Comparison of ENCODE assay signal across 34 cellular contexts in the genomic region with DNA sequence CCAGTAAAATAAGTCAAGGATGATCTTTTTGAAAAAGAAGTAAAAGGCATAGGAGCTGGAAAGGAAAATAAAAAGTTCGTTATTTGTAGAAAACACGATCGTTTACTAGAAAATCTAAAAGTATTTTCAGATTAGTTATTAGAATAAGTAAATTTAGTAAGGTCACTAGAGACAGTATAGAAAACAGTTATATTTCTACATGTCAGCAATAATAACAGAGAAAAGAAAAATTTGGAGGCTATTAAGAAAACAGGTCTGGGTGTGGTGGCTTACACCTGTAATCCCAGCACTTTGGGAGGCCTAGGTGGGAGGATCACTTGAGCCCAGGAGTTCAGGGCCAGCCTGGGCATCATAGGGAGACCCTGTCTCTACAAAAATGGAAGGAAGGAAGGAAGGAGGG.
"Had no signal": no experiment of that assay in that cellular context is flagged by ENCODE, and none has a peak within 500 bp of the region (broad histone marks: within the 10 kb centered on the region; RNA-seq: fewer than 3 reads in every experiment).

No MANE protein-coding gene starts in this region.

- H3K27ac ChIP-seq: ascending aorta, cardiac muscle cell, VCaP had no signal

- DNase-seq: activated B cell treated with CpG ODN at 0.5 μM for 24 hours; activated CD4-positive, alpha-beta memory T cell treated with anti-CD3 and anti-CD28 coated beads for 36 hours; activated CD4-positive, alpha-beta T cell treated with anti-CD3 and anti-CD28 coated beads for 4 hours; activated CD4-positive, alpha-beta T cell treated with anti-CD3 and anti-CD28 coated beads, Interleukin-2, amount 10 ng/mL, durations not matched to agents 24 days and 14 days; activated CD4-positive, alpha-beta T cell treated with anti-CD3 and anti-CD28 coated beads, Interleukin-2, amount 50 U/mL, for 1 hour; activated CD4-positive, alpha-beta T cell treated with anti-CD3 and anti-CD28 coated beads, Interleukin-2, amount 50 U/mL, for 4 hours; activated CD4-positive, CD25-positive, alpha-beta regulatory T cell treated with anti-CD3 and anti-CD28 coated beads, Interleukin-2, amount 50 U/mL, for 72 hours; activated CD8-positive, alpha-beta memory T cell treated with anti-CD3 and anti-CD28 coated beads, Interleukin-2, amount 50 U/mL, for 4 hours; activated CD8-positive, alpha-beta T cell treated with anti-CD3 and anti-CD28 coated beads for 36 hours; activated effector memory CD4-positive, alpha-beta T cell treated with anti-CD3 and anti-CD28 coated beads, Interleukin-2, amount 50 U/mL, for 16 hours; activated gamma-delta T cell treated with Interleukin-2 at 50 U/mL for 16 hours; activated naive CD4-positive, alpha-beta T cell; activated naive CD4-positive, alpha-beta T cell treated with anti-CD3 and anti-CD28 coated beads for 36 hours; activated T-cell treated with anti-CD3 and anti-CD28 coated beads for 4 hours; activated T-cell treated with anti-CD3 and anti-CD28 coated beads, Interleukin-2, amount 50 U/mL, for 1 hour; activated T-cell treated with anti-CD3 and anti-CD28 coated beads, Interleukin-2, amount 50 U/mL, for 4 hours; activated T-cell treated with anti-CD3 and anti-CD28 coated beads, Interleukin-2, amount 50 U/mL, for 72 hours; amygdala; anterior cingulate cortex; caudate nucleus; T-helper 1 cell; T-helper 2 cell; T-helper 9 cell had no signal

- H3K27ac Mint-ChIP-seq: activated B cell treated with CpG ODN at 0.5 μM for 24 hours; activated CD4-positive, alpha-beta memory T cell treated with anti-CD3 and anti-CD28 coated beads for 36 hours; activated CD4-positive, alpha-beta T cell treated with anti-CD3 and anti-CD28 coated beads, Interleukin-2, amount 10 ng/mL, durations not matched to agents 24 days and 14 days; activated CD8-positive, alpha-beta T cell treated with anti-CD3 and anti-CD28 coated beads for 36 hours; activated naive CD4-positive, alpha-beta T cell treated with anti-CD3 and anti-CD28 coated beads for 36 hours; activated naive CD4-positive, alpha-beta T cell treated with anti-CD3 and anti-CD28 coated beads, Interleukin-2, amount 50 U/mL, for 24 hours; activated T-cell treated with anti-CD3 and anti-CD28 coated beads, Interleukin-2, amount 50 U/mL, for 72 hours; activated T-helper 1 cell treated with anti-CD3 and anti-CD28 coated beads, Interleukin-12 subunit alpha, Interleukin-12 subunit beta, Interleukin-2, Interleukin-4 antibody, amounts not matched to agents 30 ng/mL and 10 ng/mL and 1 ng/mL, durations not matched to agents 14 hours and 24 hours and 36 hours; activated T-helper 17 cell treated with anti-CD3 and anti-CD28 coated beads, Interleukin-2, amount 50 U/mL, for 72 hours; T-helper 1 cell treated with Interleukin-12 subunit alpha and Interleukin-12 subunit beta and Interleukin-4 antibody, amounts not matched to agents 30 μg/mL and 1 μg/mL, for 36 hours; T-helper 2 cell treated with Interferon-gamma antibody and Interleukin-4, amounts not matched to agents 5 μg/mL and 100 μg/mL, for 36 hours had no signal

- FAIRE-seq: colon, TTC549 had no signal

- H3K27me3 Mint-ChIP-seq: activated B cell treated with CpG ODN at 0.5 μM for 24 hours; activated CD4-positive, alpha-beta memory T cell treated with anti-CD3 and anti-CD28 coated beads for 36 hours; activated CD4-positive, alpha-beta T cell treated with anti-CD3 and anti-CD28 coated beads, Interleukin-2, amount 10 ng/mL, durations not matched to agents 24 days and 14 days; activated CD8-positive, alpha-beta T cell treated with anti-CD3 and anti-CD28 coated beads for 36 hours; activated naive CD4-positive, alpha-beta T cell treated with anti-CD3 and anti-CD28 coated beads, Interleukin-2, amount 50 U/mL, for 24 hours; activated T-helper 17 cell treated with anti-CD3 and anti-CD28 coated beads, Interleukin-2, amount 50 U/mL, for 72 hours had no signal

- H3K4me3 ChIP-seq: ascending aorta, cardiac muscle cell had no signal

- H3K36me3 ChIP-seq: cardiac muscle cell had no signal

- H3K4me3 Mint-ChIP-seq: activated B cell treated with CpG ODN at 0.5 μM for 24 hours; activated CD4-positive, alpha-beta memory T cell treated with anti-CD3 and anti-CD28 coated beads for 36 hours; activated CD4-positive, alpha-beta T cell treated with anti-CD3 and anti-CD28 coated beads, Interleukin-2, amount 10 ng/mL, durations not matched to agents 24 days and 14 days; activated CD8-positive, alpha-beta T cell treated with anti-CD3 and anti-CD28 coated beads for 36 hours; activated naive CD4-positive, alpha-beta T cell treated with anti-CD3 and anti-CD28 coated beads for 36 hours; activated naive CD4-positive, alpha-beta T cell treated with anti-CD3 and anti-CD28 coated beads, Interleukin-2, amount 50 U/mL, for 24 hours; activated T-cell treated with anti-CD3 and anti-CD28 coated beads, Interleukin-2, amount 50 U/mL, for 4 hours; activated T-cell treated with anti-CD3 and anti-CD28 coated beads, Interleukin-2, amount 50 U/mL, for 72 hours; activated T-helper 1 cell treated with anti-CD3 and anti-CD28 coated beads, Interleukin-12 subunit alpha, Interleukin-12 subunit beta, Interleukin-2, Interleukin-4 antibody, amounts not matched to agents 30 ng/mL and 10 ng/mL and 1 ng/mL, durations not matched to agents 14 hours and 24 hours and 36 hours; activated T-helper 17 cell treated with anti-CD3 and anti-CD28 coated beads, Interleukin-2, amount 50 U/mL, for 72 hours; brain; T-helper 1 cell treated with Interleukin-12 subunit alpha and Interleukin-12 subunit beta and Interleukin-4 antibody, amounts not matched to agents 30 μg/mL and 1 μg/mL, for 36 hours; T-helper 2 cell treated with Interferon-gamma antibody and Interleukin-4, amounts not matched to agents 5 μg/mL and 100 μg/mL, for 36 hours had no signal

- H3K27me3 ChIP-seq: ascending aorta, cardiac muscle cell had no signal

- ATAC-seq: activated CD8-positive, alpha-beta T cell treated with anti-CD3 and anti-CD28 coated beads for 36 hours; activated T-cell treated with anti-CD3 and anti-CD28 coated beads, Interleukin-2, amount 50 U/mL, for 4 hours; activated T-cell treated with anti-CD3 and anti-CD28 coated beads, Interleukin-2, amount 50 U/mL, for 72 hours; activated T-helper 17 cell treated with anti-CD3 and anti-CD28 coated beads, Interleukin-2, amount 50 U/mL, for 72 hours had no signal

- H3K9me3 ChIP-seq: ascending aorta had no signal

- H3K9me3 Mint-ChIP-seq: activated naive CD4-positive, alpha-beta T cell treated with anti-CD3 and anti-CD28 coated beads, Interleukin-2, amount 50 U/mL, for 24 hours; activated T-helper 17 cell treated with anti-CD3 and anti-CD28 coated beads, Interleukin-2, amount 50 U/mL, for 72 hours had no signal
